In genomic region chr18:78517973-78518372, GRCh38 we compare ENCODE assay signal across 18 cellular contexts.
DNase-seq lines count a peak whose midpoint lies in the region; ATAC-seq and TF ChIP-seq lines count a peak whose summit lies in the region.
"Had no signal": no experiment of that assay in that cellular context is flagged by ENCODE, and none has a peak within 500 bp of the region (broad histone marks: within the 10 kb centered on the region; RNA-seq: fewer than 3 reads in every experiment).

No MANE protein-coding gene starts in this region.

- ATAC-seq in HG03025 (IDR thresholded peaks at IDR 0.05; ENCODE audit: low FRiP score, unreplicated experiment), result no peak
- ATAC-seq: HepG2 had no signal

- H3K4me1 Mint-ChIP-seq in endodermal cell, result no peaks in the 10 kb centered on the region
- H3K4me1 Mint-ChIP-seq in CD4-positive, alpha-beta memory T cell, result no peaks in the 10 kb centered on the region
- H3K4me1 Mint-ChIP-seq: B cell; CD8-positive, alpha-beta memory T cell; IgD-negative memory B cell had no signal

- no peak overlapping the region for H3K27ac Mint-ChIP-seq in endodermal cell
- H3K27ac Mint-ChIP-seq in CD4-positive, alpha-beta memory T cell, result no peak overlapping the region
- H3K27ac Mint-ChIP-seq: B cell; CD8-positive, alpha-beta memory T cell; IgD-negative memory B cell had no signal

- intact Hi-C loops in testis (cut with DNase I; ENCODE audit: low total_unique reads), result no loop called here
- intact Hi-C loops in CD4-positive, alpha-beta memory T cell (cut with micrococcal nuclease), result no loop called here

- no peaks in the 10 kb centered on the region for H3K27me3 Mint-ChIP-seq in endodermal cell (ENCODE audit: insufficient read depth)
- no peaks in the 10 kb centered on the region for H3K27me3 Mint-ChIP-seq in CD4-positive, alpha-beta memory T cell
- H3K27me3 Mint-ChIP-seq: B cell, IgD-negative memory B cell had no signal

- H3K9ac ChIP-seq in endodermal cell (ENCODE audit: extremely low read depth, low read length, poor library complexity, severe bottlenecking), result no peak overlapping the region
- H3K9ac ChIP-seq: BLaER1 treated with 17β-estradiol and CSF1 and Interleukin-3, amounts not matched to agents 10 nM and 100 nM had no signal

- POLR2A ChIA-PET in CD4-positive, alpha-beta memory T cell (lab: Charles Lee; ENCODE audit: partially characterized antibody), result no interaction called here

- H3K9me3 Mint-ChIP-seq in endodermal cell, result no peaks in the 10 kb centered on the region
- H3K9me3 Mint-ChIP-seq in CD4-positive, alpha-beta memory T cell, result peaks cover 0 to 3% (median 0%) of the 10 kb centered on the region in 8 donors

- no peak for TF ChIP-seq POLR2A in testis (IDR thresholded peaks at IDR 0.05)
- TF ChIP-seq POLR2A in Peyer's patch (IDR thresholded peaks at IDR 0.05), result no peak

- H3K36me3 ChIP-seq in H7 (replicated peaks; ENCODE audit: control insufficient read depth, insufficient read depth, low read length) (no peaks in the 10 kb centered on the region), endodermal cell (ENCODE audit: control insufficient read depth, insufficient read depth, low read length) (no peaks in the 10 kb centered on the region), testis (ENCODE audit: low read depth, missing control alignments) (no peaks in the 10 kb centered on the region), Peyer's patch (no peaks in the 10 kb centered on the region)
- H3K36me3 ChIP-seq in CD4-positive, alpha-beta memory T cell (ENCODE audit: insufficient read depth, low read length), result no peaks in the 10 kb centered on the region
- H3K36me3 ChIP-seq: BLaER1 treated with 17β-estradiol and CSF1 and Interleukin-3, amounts not matched to agents 10 nM and 100 nM; HAP-1 had no signal

- CTCF ChIA-PET in CD4-positive, alpha-beta memory T cell (lab: Charles Lee; ENCODE audit: partially characterized antibody), result no interaction called here

- H3K9me3 ChIP-seq in endodermal cell (ENCODE audit: control insufficient read depth, low read length) (no peaks in the 10 kb centered on the region), testis (no peaks in the 10 kb centered on the region), Peyer's patch (peaks cover 0 to 3% (median 0%) of the 10 kb centered on the region in 4 donors)
- no peaks in the 10 kb centered on the region for H3K9me3 ChIP-seq in CD4-positive, alpha-beta memory T cell (ENCODE audit: control insufficient read depth in 1 of 2, low read length in 2 of 2)
- H3K9me3 ChIP-seq: BLaER1 treated with 17β-estradiol and CSF1 and Interleukin-3, amounts not matched to agents 10 nM and 100 nM; Caco-2; HAP-1 had no signal

- WGBS in endodermal cell (ENCODE audit: insufficient coverage in 1 of 2, insufficient read length in 1 of 2), 2 experiments, result 86 to 94% methylated on average over 3 to 13 of the region's 13 CpGs
- WGBS in testis, 2 donors, result 47 to 71% methylated on average over 13 of the region's 13 CpGs

- peak; percentile 24 for DNase-seq in H7
- DNase-seq in endodermal cell, result peak; percentile 34
- DNase-seq in mesenteric fat pad (ENCODE audit: low spot score), result peak; percentile 69
- no peak for DNase-seq in testis
- no peak for DNase-seq in CD4-positive, alpha-beta memory T cell
- no peak for DNase-seq in Peyer's patch
- DNase-seq: Caco-2; CD8-positive, alpha-beta memory T cell; DMS153; DMS79; GDM1; KBM-7 had no signal

- H3K4me3 Mint-ChIP-seq in endodermal cell, result no peak overlapping the region
- no peak overlapping the region for H3K4me3 Mint-ChIP-seq in CD4-positive, alpha-beta memory T cell
- H3K4me3 Mint-ChIP-seq: B cell; CD8-positive, alpha-beta memory T cell; IgD-negative memory B cell had no signal

- no peaks in the 10 kb centered on the region for H3K36me3 Mint-ChIP-seq in endodermal cell (ENCODE audit: low read depth)
- H3K36me3 Mint-ChIP-seq in CD4-positive, alpha-beta memory T cell, result no peaks in the 10 kb centered on the region
- H3K36me3 Mint-ChIP-seq: CD8-positive, alpha-beta memory T cell; IgD-negative memory B cell had no signal

- H3K27me3 ChIP-seq in H7 (ENCODE audit: control insufficient read depth, insufficient read depth, low read length) (no peaks in the 10 kb centered on the region), endodermal cell (ENCODE audit: control insufficient read depth, insufficient read depth, low read length, poor library complexity, severe bottlenecking) (no peaks in the 10 kb centered on the region), testis (no peaks in the 10 kb centered on the region), Peyer's patch (no peaks in the 10 kb centered on the region)
- H3K27me3 ChIP-seq in CD4-positive, alpha-beta memory T cell (ENCODE audit: insufficient read depth, low read length), result no peaks in the 10 kb centered on the region
- H3K27me3 ChIP-seq: BLaER1 treated with 17β-estradiol and CSF1 and Interleukin-3, amounts not matched to agents 10 nM and 100 nM had no signal

- TF ChIP-seq CTCF in endodermal cell (conservative IDR thresholded peaks at IDR 0.05), result no peak
- TF ChIP-seq CTCF in testis (IDR thresholded peaks at IDR 0.05), result no peak
- no peak for TF ChIP-seq CTCF in Peyer's patch (IDR thresholded peaks at IDR 0.05)

- H3K4me3 ChIP-seq in H7 (ENCODE audit: insufficient read depth, low read depth, low read length) (no peak overlapping the region), endodermal cell (ENCODE audit: low read length) (no peak overlapping the region), testis (peak overlapping the region; percentile 37 to 43), Peyer's patch (no peak overlapping the region)
- H3K4me3 ChIP-seq in CD4-positive, alpha-beta memory T cell (ENCODE audit: low read length in 2 of 2), result no peak overlapping the region
- H3K4me3 ChIP-seq: BLaER1 treated with 17β-estradiol and CSF1 and Interleukin-3, amounts not matched to agents 10 nM and 100 nM; HAP-1 had no signal

- no peaks in the 10 kb centered on the region for H3K4me1 ChIP-seq in endodermal cell (ENCODE audit: control insufficient read depth, insufficient read depth, low read length)
- H3K4me1 ChIP-seq in testis, result no peaks in the 10 kb centered on the region
- no peaks in the 10 kb centered on the region for H3K4me1 ChIP-seq in CD4-positive, alpha-beta memory T cell (ENCODE audit: insufficient read depth, low read length)
- H3K4me1 ChIP-seq in Peyer's patch, result no peaks in the 10 kb centered on the region
- H3K4me1 ChIP-seq: BLaER1 treated with 17β-estradiol and CSF1 and Interleukin-3, amounts not matched to agents 10 nM and 100 nM; Caco-2; HAP-1 had no signal

- H3K27ac ChIP-seq in endodermal cell (ENCODE audit: low read depth, low read length), result no peak overlapping the region
- no peak overlapping the region for H3K27ac ChIP-seq in testis
- no peak overlapping the region for H3K27ac ChIP-seq in CD4-positive, alpha-beta memory T cell (ENCODE audit: low read depth, low read length)
- H3K27ac ChIP-seq in Peyer's patch, result no peak overlapping the region
- H3K27ac ChIP-seq: BLaER1 treated with 17β-estradiol and CSF1 and Interleukin-3, amounts not matched to agents 10 nM and 100 nM had no signal

Comparison
In these comparisons a context has a peak if more than half of its experiments do, and no peak if none do; other contexts are left out.
1. DNase-seq: peak in H7 (single experiment), endodermal cell (single experiment) and mesenteric fat pad (single experiment); none in testis (single experiment), CD4-positive, alpha-beta memory T cell (0 of 5) and Peyer's patch (0 of 3).
2. H3K4me3 ChIP-seq: peak in testis (2 of 2); none in H7 (single experiment), endodermal cell (single experiment), CD4-positive, alpha-beta memory T cell (0 of 2) and Peyer's patch (0 of 4).